Comparison of ENCODE assay signal across 29 cellular contexts in the genomic region with DNA sequence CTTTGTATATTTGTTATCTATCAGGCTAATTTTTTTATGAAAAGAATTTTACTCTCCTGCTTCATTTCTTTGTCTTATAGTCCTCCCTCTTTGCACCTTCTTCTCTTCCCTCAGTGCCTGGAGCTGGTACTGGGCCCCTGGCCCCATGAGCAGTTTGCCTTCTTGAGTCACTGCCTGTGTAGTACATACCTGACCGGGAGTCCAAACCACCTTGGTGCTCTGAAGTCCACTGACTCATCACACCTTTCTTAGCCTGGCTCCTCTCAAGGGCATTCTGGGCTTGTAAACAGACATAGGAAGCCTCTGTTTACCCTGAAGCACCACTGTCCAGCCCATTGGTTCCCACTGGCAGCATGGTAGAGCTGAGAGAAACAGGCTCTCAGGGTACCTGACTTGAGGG. TPM values are rescaled to one million over a fixed set of nuclear protein-coding genes. Genes with fewer than 3 reads are reported as not detected.
A peak's percentile ranks its signal among the peaks of the same experiment; 100 is the strongest.
DNase-seq lines count a peak whose midpoint lies in the region; FAIRE-seq and TF ChIP-seq lines count a peak whose summit lies in the region.
"Had no signal": no experiment of that assay in that cellular context is flagged by ENCODE, and none has a peak within 500 bp of the region (broad histone marks: within the 10 kb centered on the region; RNA-seq: fewer than 3 reads in every experiment).

No MANE protein-coding gene starts in this region.

- no peaks in the 10 kb centered on the region for H3K9me3 Mint-ChIP-seq in endothelial cell (ENCODE audit: unreplicated experiment)
- H3K9me3 Mint-ChIP-seq: CD14-positive monocyte; CD8-positive, alpha-beta memory T cell had no signal

- no peak for TF ChIP-seq POLR2A in stomach (IDR thresholded peaks at IDR 0.05)

- TF ChIP-seq CTCF in RWPE1 (conservative IDR thresholded peaks at IDR 0.05; ENCODE audit: low read depth): no peak
- TF ChIP-seq CTCF in bronchial epithelial cell (IDR thresholded peaks at IDR 0.05; ENCODE audit: insufficient read depth, low read length, severe bottlenecking): no peak
- no peak for TF ChIP-seq CTCF in endothelial cell (IDR thresholded peaks at IDR 0.05; ENCODE audit: unreplicated experiment)
- no peak for TF ChIP-seq CTCF in stomach (IDR thresholded peaks at IDR 0.05)

- no peak overlapping the region for H3K4me3 Mint-ChIP-seq in endothelial cell (ENCODE audit: unreplicated experiment)
- H3K4me3 Mint-ChIP-seq: CD14-positive monocyte; CD8-positive, alpha-beta memory T cell had no signal

- POLR2A ChIA-PET in RWPE1 (lab: Yijun Ruan, JAX; ENCODE audit: low non-redundant PET): no interaction called here

- intact Hi-C loops in stomach (cut with DNase I; ENCODE audit: low total_unique reads): no loop called here

- H3K4me3 ChIP-seq in bronchial epithelial cell (ENCODE audit: low read depth, low read length) (no peak overlapping the region), stomach (no peak overlapping the region)
- H3K4me3 ChIP-seq: GM12878, SJSA1 had no signal

- H3K27me3 Mint-ChIP-seq in endothelial cell (ENCODE audit: unreplicated experiment): peaks cover 5% of the 10 kb centered on the region
- H3K27me3 Mint-ChIP-seq: CD8-positive, alpha-beta memory T cell had no signal

- H3K27ac ChIP-seq in RWPE1 (no peak overlapping the region), caudate nucleus (ENCODE audit: low read depth, low read length) (no peak overlapping the region), stomach (no peak overlapping the region)
- H3K27ac ChIP-seq: SJSA1 had no signal

- peaks cover 24% of the 10 kb centered on the region for H3K36me3 ChIP-seq in bronchial epithelial cell (ENCODE audit: control insufficient read depth, insufficient read depth, low read length)
- peaks cover 43 to 100% (median 96%) of the 10 kb centered on the region in 4 donors for H3K36me3 ChIP-seq in stomach

- H3K4me1 ChIP-seq in stomach: no peaks in the 10 kb centered on the region
- H3K4me1 ChIP-seq: BE2C, SJSA1 had no signal

- WGBS in stomach, 5 donors: 96 to 100% (median 96%) methylated on average over 1 of the region's 1 CpG

- H3K27ac Mint-ChIP-seq in endothelial cell (ENCODE audit: unreplicated experiment): no peak overlapping the region

- no peak for FAIRE-seq in bronchial epithelial cell (lab: Jason Lieb, UNC)
- FAIRE-seq: H1 had no signal

- H3K4me1 Mint-ChIP-seq in endothelial cell (ENCODE audit: unreplicated experiment): no peaks in the 10 kb centered on the region
- H3K4me1 Mint-ChIP-seq: CD14-positive monocyte had no signal

- H3K27me3 ChIP-seq in bronchial epithelial cell (ENCODE audit: control insufficient read depth, insufficient read depth, low read length) (no peaks in the 10 kb centered on the region), stomach (no peaks in the 10 kb centered on the region)
- H3K27me3 ChIP-seq: BE2C, SJSA1 had no signal

- no peaks in the 10 kb centered on the region for H3K9me3 ChIP-seq in stomach
- H3K9me3 ChIP-seq: BE2C, SJSA1 had no signal

- CTCF ChIA-PET in RWPE1 (lab: Yijun Ruan, JAX): no interaction called here

- DNase-seq in activated effector memory CD4-positive, alpha-beta T cell treated with anti-CD3 and anti-CD28 coated beads, Interleukin-2, amount 50 U/mL, for 16 hours: peak; percentile 30
- no peak for DNase-seq in activated effector memory CD4-positive, alpha-beta T cell treated with Interleukin-2 at 50 U/mL for 16 hours
- DNase-seq in RWPE1 (ENCODE audit: low spot score) (peak; percentile 16), bronchial epithelial cell (ENCODE audit: low read depth) (peak; percentile 52), kidney tubule cell (ENCODE audit: low spot score) (peak; percentile 58), endothelial cell (ENCODE audit: low spot score) (no peak), caudate nucleus (lab: John Stamatoyannopoulos, UW) (no peak), stomach (no peak)
- DNase-seq: 8988T; ACHN; BE2C; CD8-positive, alpha-beta memory T cell; DMS 273 treated with DMSO at 0.1 percent for 48 hours; DMS79; EL; GDM1; HCEC 1CT; IMR-90; KG1; NCI-H1048; NCI-H1417; NCI-H2029 treated with DMSO at 0.1 percent for 48 hours; NCI-H226; NCI-H510A; NCI-H69 had no signal

- peaks cover 30% of the 10 kb centered on the region for H3K36me3 Mint-ChIP-seq in endothelial cell (ENCODE audit: low read depth, unreplicated experiment)

- no peak for TF ChIP-seq EP300 in stomach (IDR thresholded peaks at IDR 0.05)

RNA-seq across cellular contexts. Expression of a gene that starts 11.0 kb away (rescaled TPM):
- 11.5 and 11.6 TPM in 2 replicates for total RNA-seq in bronchial epithelial cell
- 19.4 TPM for total RNA-seq in endothelial cell (ENCODE audit: unreplicated experiment)
- 10 to 100 TPM in 3 of 5 donors, 1 to 10 TPM in 2; 7.0 to 26.6 (median 10.4) TPM for total RNA-seq in stomach
- polyA plus RNA-seq in stomach: 10 to 100 TPM; 18.9 to 20.9 (median 20.9) TPM

RNA-seq across cellular contexts. Expression of a gene that starts 32.6 kb away (rescaled TPM):
- 10.1 and 11.1 TPM in 2 replicates for total RNA-seq in bronchial epithelial cell
- 112 TPM for total RNA-seq in endothelial cell (ENCODE audit: unreplicated experiment)
- total RNA-seq in stomach: 10 to 100 TPM; 13.4 to 99.5 (median 28.5) TPM
- 10 to 100 TPM in 2 of 3 donors, 1 to 10 TPM in 1; 9.3 to 16.9 (median 10.7) TPM for polyA plus RNA-seq in stomach

RNA-seq across cellular contexts. Expression of a gene that starts 39.4 kb away (rescaled TPM):
- total RNA-seq in bronchial epithelial cell: 9.5 and 10.6 TPM in 2 replicates
- 123 TPM for total RNA-seq in endothelial cell (ENCODE audit: unreplicated experiment)
- 10 to 100 TPM; 14.6 to 45.5 (median 23.5) TPM for total RNA-seq in stomach
- 10 to 100 TPM; 11.6 to 14.8 (median 13.7) TPM for polyA plus RNA-seq in stomach

Comparison
In these comparisons a context has a peak if more than half of its experiments do, and no peak if none do; other contexts are left out.
1. DNase-seq: peak in activated effector memory CD4-positive, alpha-beta T cell treated with anti-CD3 and anti-CD28 coated beads, Interleukin-2, amount 50 U/mL, for 16 hours (single experiment), RWPE1 (single experiment), bronchial epithelial cell (single experiment) and kidney tubule cell (single experiment); none in activated effector memory CD4-positive, alpha-beta T cell treated with Interleukin-2 at 50 U/mL for 16 hours (single experiment), endothelial cell (single experiment), caudate nucleus (0 of 61) and stomach (single experiment).